In genomic region chr12:65896743-65897142, GRCh38 we compare ENCODE assay signal across 22 cellular contexts.
A peak's percentile ranks its signal among the peaks of the same experiment; 100 is the strongest.
DNase-seq lines count a peak whose midpoint lies in the region; ATAC-seq and TF ChIP-seq lines count a peak whose summit lies in the region.
"Had no signal": no experiment of that assay in that cellular context is flagged by ENCODE, and none has a peak within 500 bp of the region (broad histone marks: within the 10 kb centered on the region; RNA-seq: fewer than 3 reads in every experiment).

No MANE protein-coding gene starts in this region.

- in situ Hi-C loops in gastrocnemius medialis (cut with MboI; ENCODE audit: low sequenced_read_pairs in 4 of 4) = no loop called here

- H3K18ac ChIP-seq in mesenchymal stem cell (ENCODE audit: low read depth in 1 of 2, low read length in 2 of 2) = peak overlapping the region in 1 of 2 experiments; percentile 81

- no peak overlapping the region for H3K14ac ChIP-seq in mesenchymal stem cell (ENCODE audit: low read length in 2 of 2)

- H3K4me3 ChIP-seq in HUES48 (ENCODE audit: low read depth, low read length) (peak overlapping the region; percentile 49), body of pancreas (no peak overlapping the region), mesenchymal stem cell (ENCODE audit: insufficient read depth in 1 of 2, low read depth in 1 of 2, low read length in 2 of 2) (no peak overlapping the region), stomach (no peak overlapping the region), gastrocnemius medialis (no peak overlapping the region)
- H3K4me3 ChIP-seq: PC-9, sigmoid colon had no signal

- no peak overlapping the region for H2AFZ ChIP-seq in mesenchymal stem cell (ENCODE audit: low read depth, low read length)
- H2AFZ ChIP-seq: PC-9 had no signal

- peaks cover 92% of the 10 kb centered on the region for H3K4me1 ChIP-seq in HUES48 (ENCODE audit: control insufficient read depth, insufficient read depth, low read length)
- H3K4me1 ChIP-seq in body of pancreas = peaks cover 31% of the 10 kb centered on the region
- H3K4me1 ChIP-seq in mesenchymal stem cell (ENCODE audit: control insufficient read depth, insufficient read depth, low read depth, low read length) = peaks cover 12% of the 10 kb centered on the region
- peaks cover 8 to 25% (median 18%) of the 10 kb centered on the region in 4 donors for H3K4me1 ChIP-seq in stomach
- peaks cover 10 to 13% of the 10 kb centered on the region in 2 donors for H3K4me1 ChIP-seq in gastrocnemius medialis
- H3K4me1 ChIP-seq: BE2C had no signal

- H3K9me3 ChIP-seq in HUES48 (ENCODE audit: control insufficient read depth, insufficient read depth, low read length) (no peaks in the 10 kb centered on the region), body of pancreas (no peaks in the 10 kb centered on the region), mesenchymal stem cell (ENCODE audit: control insufficient read depth, low read length) (no peaks in the 10 kb centered on the region), stomach (no peaks in the 10 kb centered on the region), gastrocnemius medialis (no peaks in the 10 kb centered on the region)
- H3K9me3 ChIP-seq: BE2C, sigmoid colon had no signal

- no peak overlapping the region for H2BK120ac ChIP-seq in mesenchymal stem cell (ENCODE audit: low read depth, low read length)

- H3K4ac ChIP-seq in mesenchymal stem cell (ENCODE audit: low read depth in 1 of 2, low read length in 2 of 2) = no peak overlapping the region

- H3K79me1 ChIP-seq in mesenchymal stem cell (replicated peaks; ENCODE audit: low read length, poor library complexity, severe bottlenecking) = no peaks in the 10 kb centered on the region

- H3K4me2 ChIP-seq in mesenchymal stem cell (ENCODE audit: low read length, poor library complexity, severe bottlenecking) = no peak overlapping the region
- H3K4me2 ChIP-seq: PC-9 had no signal

- H2BK15ac ChIP-seq in mesenchymal stem cell (ENCODE audit: low read depth, poor library complexity, severe bottlenecking) = no peak overlapping the region

- 46 to 49% methylated on average over 2 of the region's 2 CpGs for WGBS in body of pancreas, 2 donors
- 48% methylated on average over 2 of the region's 2 CpGs for whole genome bisulfite sequencing in mesenchymal stem cell
- 42 to 68% (median 60%) methylated on average over 2 of the region's 2 CpGs for WGBS in stomach, 5 donors

- H3K9ac ChIP-seq in HUES48 (ENCODE audit: low read depth, low read length) = peak overlapping the region; percentile 64
- no peak overlapping the region for H3K9ac ChIP-seq in mesenchymal stem cell (ENCODE audit: low read length)

- no peaks in the 10 kb centered on the region for H3K36me3 ChIP-seq in HUES48 (ENCODE audit: control insufficient read depth, insufficient read depth, low read length)
- no peaks in the 10 kb centered on the region for H3K36me3 ChIP-seq in body of pancreas (replicated peaks in 1 of 2; ENCODE audit: insufficient read depth in 1 of 2, low read depth in 2 of 2)
- H3K36me3 ChIP-seq in mesenchymal stem cell (ENCODE audit: control insufficient read depth in 1 of 2, insufficient read depth in 2 of 2, low read depth in 1 of 2, low read length in 2 of 2) = peaks cover 0 to 43% of the 10 kb centered on the region in 2 experiments
- H3K36me3 ChIP-seq in stomach = no peaks in the 10 kb centered on the region
- no peaks in the 10 kb centered on the region for H3K36me3 ChIP-seq in gastrocnemius medialis
- H3K36me3 ChIP-seq: BE2C, sigmoid colon had no signal

- no peak overlapping the region for H4K91ac ChIP-seq in mesenchymal stem cell (ENCODE audit: low read length)

- DNase-seq in body of pancreas (no peak), mesenchymal stem cell (no peak), stomach (no peak), NCI-H1694 (lab: John Stamatoyannopoulos, UW) (no peak), gastrocnemius medialis (no peak)
- no peak for DNase-seq in stimulated activated naive CD4-positive, alpha-beta T cell (lab: John Stamatoyannopoulos, UW)
- DNase-seq: activated CD4-positive, alpha-beta T cell treated with anti-CD3 and anti-CD28 coated beads, Interleukin-2, amount 10 ng/mL, durations not matched to agents 24 days and 14 days; activated CD8-positive, alpha-beta memory T cell treated with anti-CD3 and anti-CD28 coated beads, Interleukin-2, amount 50 U/mL, for 48 hours; activated gamma-delta T cell treated with Interleukin-2 at 50 U/mL for 16 hours; anterior cingulate cortex; BE2C; dermis blood vessel endothelial cell; DMS 273 treated with DMSO at 0.1 percent for 48 hours; glutamatergic neuron; KG1; NCI-H2081; NCI-H524; PC-9; sigmoid colon; stimulated activated CD4-positive, alpha-beta T cell treated with anti-CD3 and anti-CD28 coated beads, Interleukin-2, amount 100 ng/mL, for 24 hours had no signal

- TF ChIP-seq POLR2A in body of pancreas (IDR thresholded peaks at IDR 0.05) (no peak), stomach (IDR thresholded peaks at IDR 0.05) (no peak), gastrocnemius medialis (IDR thresholded peaks at IDR 0.05) (no peak)

- H3K27me3 ChIP-seq in HUES48 (ENCODE audit: control insufficient read depth, insufficient read depth, low read length) (no peaks in the 10 kb centered on the region), body of pancreas (no peaks in the 10 kb centered on the region), mesenchymal stem cell (ENCODE audit: control insufficient read depth in 1 of 2, insufficient read depth in 1 of 2, low read length in 2 of 2) (no peaks in the 10 kb centered on the region), stomach (peaks cover 0 to 6% (median 0%) of the 10 kb centered on the region in 3 donors), gastrocnemius medialis (peaks cover 0 to 2% (median 0%) of the 10 kb centered on the region in 3 donors)
- H3K27me3 ChIP-seq: sigmoid colon had no signal

- no peak for ATAC-seq in body of pancreas
- no peak for ATAC-seq in gastrocnemius medialis

- intact Hi-C loops in body of pancreas (cut with DNase I) = no loop called here
- intact Hi-C loops in stomach (cut with DNase I; ENCODE audit: low total_unique reads) = no loop called here
- intact Hi-C loops in gastrocnemius medialis (cut with DNase I; ENCODE audit: low total_unique reads) = loop anchor here (5.0 kb wide), 1 partner anchor 809 kb away; no protein-coding TSS in a partner anchor

- H2BK12ac ChIP-seq in mesenchymal stem cell (ENCODE audit: low read length in 2 of 2) = no peak overlapping the region

- no peak overlapping the region for H2BK5ac ChIP-seq in mesenchymal stem cell (ENCODE audit: low read depth, low read length, poor library complexity, severe bottlenecking)

- H3K23ac ChIP-seq in mesenchymal stem cell (ENCODE audit: low read length in 2 of 2) = no peak overlapping the region

- no peak for TF ChIP-seq EP300 in stomach (IDR thresholded peaks at IDR 0.05)

- H2AK5ac ChIP-seq in mesenchymal stem cell (ENCODE audit: low read length, severe bottlenecking) = peak overlapping the region; percentile 90

- no peak for TF ChIP-seq CTCF in body of pancreas (IDR thresholded peaks at IDR 0.05)
- no peak for TF ChIP-seq CTCF in stomach (IDR thresholded peaks at IDR 0.05)
- TF ChIP-seq CTCF in gastrocnemius medialis (IDR thresholded peaks at IDR 0.05 in 4 of 5, conservative IDR thresholded peaks at IDR 0.05 in 1 of 5) = no peak

- no peak overlapping the region for H4K8ac ChIP-seq in mesenchymal stem cell (ENCODE audit: low read length)

- H3K27ac ChIP-seq in HUES48 (ENCODE audit: low read depth, low read length) (peak overlapping the region; percentile 93), body of pancreas (peak overlapping the region in 3 of 4 donors; percentile 55 to 77 (median 65)), mesenchymal stem cell (ENCODE audit: low read length, poor library complexity, severe bottlenecking) (peak overlapping the region; percentile 99), stomach (peak overlapping the region in 4 of 5 donors; percentile 13 to 47 (median 24)), gastrocnemius medialis (no peak overlapping the region)
- H3K27ac ChIP-seq: HL-60, PC-9 had no signal

Comparison
In these comparisons a context has a peak if more than half of its experiments do, and no peak if none do; other contexts are left out.
1. H3K27ac ChIP-seq: peak in HUES48 (single experiment), body of pancreas (3 of 4), mesenchymal stem cell (single experiment) and stomach (4 of 5); none in gastrocnemius medialis (0 of 4).